In the genomic region with DNA sequence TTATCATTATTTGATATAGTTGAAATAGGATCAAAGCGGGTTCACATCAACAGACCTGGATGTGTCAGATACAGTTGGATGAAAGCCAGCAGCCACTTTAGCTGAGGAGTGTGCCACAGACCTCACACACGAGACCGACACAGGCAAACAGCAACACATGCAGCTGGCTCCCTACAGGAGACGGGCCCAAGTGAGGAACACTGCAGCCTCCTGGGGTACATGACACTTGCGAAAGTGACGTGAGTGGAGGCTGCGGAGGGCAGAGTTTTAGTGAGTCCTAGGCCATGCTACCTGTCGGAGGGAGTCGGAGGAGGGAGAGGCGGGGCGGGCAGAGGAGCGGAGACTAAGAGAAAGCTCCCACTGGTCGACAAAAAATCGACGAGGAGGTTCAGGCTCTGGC, we compare ENCODE assay signal across 15 cellular contexts.
A peak's percentile ranks its signal among the peaks of the same experiment; 100 is the strongest.
DNase-seq lines count a peak whose midpoint lies in the region; ATAC-seq and TF ChIP-seq lines count a peak whose summit lies in the region.
"Had no signal": no experiment of that assay in that cellular context is flagged by ENCODE, and none has a peak within 500 bp of the region (broad histone marks: within the 10 kb centered on the region; RNA-seq: fewer than 3 reads in every experiment).

No MANE protein-coding gene starts in this region.

- ATAC-seq in heart right ventricle = no peak

- TF ChIP-seq CTCF in heart right ventricle (IDR thresholded peaks at IDR 0.05) = no peak

- DNase-seq in NCI-H1105 treated with DMSO at 0.1 percent for 48 hours (lab: John Stamatoyannopoulos, UW) (peak; percentile 3), NCI-H1105 (lab: John Stamatoyannopoulos, UW) (no peak), cardiac septum (ENCODE audit: low spot score) (peak; percentile 67), heart right ventricle (no peak), NCI-H510A (lab: John Stamatoyannopoulos, UW) (peak; percentile 52), occipital lobe (lab: John Stamatoyannopoulos, UW) (no peak), SIG-M5 (lab: John Stamatoyannopoulos, UW) (no peak)
- DNase-seq: AML-193; CD4-positive, CD25-positive, alpha-beta regulatory T cell; DMS53; GF-D8; GOT3; H9 had no signal

- intact Hi-C loops in cardiac septum (cut with DNase I) (no loop called here), heart right ventricle (cut with DNase I) (no loop called here)

- H3K4me1 ChIP-seq in heart right ventricle = peaks cover 0 to 19% (median 5%) of the 10 kb centered on the region in 9 donors
- H3K4me1 ChIP-seq: BLaER1 treated with 17β-estradiol and CSF1 and Interleukin-3, amounts not matched to agents 10 nM and 100 nM had no signal

- no peak overlapping the region for H3K27ac ChIP-seq in heart right ventricle
- H3K27ac ChIP-seq: 22Rv1; BLaER1 treated with 17β-estradiol and CSF1 and Interleukin-3, amounts not matched to agents 10 nM and 100 nM had no signal

- 78 to 89% methylated on average over 15 of the region's 15 CpGs for WGBS in heart right ventricle, 2 donors

- H3K27me3 ChIP-seq in heart right ventricle = no peaks in the 10 kb centered on the region
- H3K27me3 ChIP-seq: BLaER1 treated with 17β-estradiol and CSF1 and Interleukin-3, amounts not matched to agents 10 nM and 100 nM had no signal

- H3K4me3 ChIP-seq in heart right ventricle = no peak overlapping the region
- H3K4me3 ChIP-seq: BLaER1 treated with 17β-estradiol and CSF1 and Interleukin-3, amounts not matched to agents 10 nM and 100 nM had no signal

- peaks cover 0 to 89% (median 55%) of the 10 kb centered on the region in 9 donors for H3K36me3 ChIP-seq in heart right ventricle

- no peaks in the 10 kb centered on the region for H3K9me3 ChIP-seq in heart right ventricle

Comparison
In these comparisons a context has a peak if more than half of its experiments do, and no peak if none do; other contexts are left out.
1. DNase-seq: peak in NCI-H1105 treated with DMSO at 0.1 percent for 48 hours (single experiment), cardiac septum (single experiment) and NCI-H510A (single experiment); none in NCI-H1105 (single experiment), heart right ventricle (0 of 2), occipital lobe (single experiment) and SIG-M5 (single experiment).